15 cellular contexts compared by ENCODE assay signal in the genomic region with DNA sequence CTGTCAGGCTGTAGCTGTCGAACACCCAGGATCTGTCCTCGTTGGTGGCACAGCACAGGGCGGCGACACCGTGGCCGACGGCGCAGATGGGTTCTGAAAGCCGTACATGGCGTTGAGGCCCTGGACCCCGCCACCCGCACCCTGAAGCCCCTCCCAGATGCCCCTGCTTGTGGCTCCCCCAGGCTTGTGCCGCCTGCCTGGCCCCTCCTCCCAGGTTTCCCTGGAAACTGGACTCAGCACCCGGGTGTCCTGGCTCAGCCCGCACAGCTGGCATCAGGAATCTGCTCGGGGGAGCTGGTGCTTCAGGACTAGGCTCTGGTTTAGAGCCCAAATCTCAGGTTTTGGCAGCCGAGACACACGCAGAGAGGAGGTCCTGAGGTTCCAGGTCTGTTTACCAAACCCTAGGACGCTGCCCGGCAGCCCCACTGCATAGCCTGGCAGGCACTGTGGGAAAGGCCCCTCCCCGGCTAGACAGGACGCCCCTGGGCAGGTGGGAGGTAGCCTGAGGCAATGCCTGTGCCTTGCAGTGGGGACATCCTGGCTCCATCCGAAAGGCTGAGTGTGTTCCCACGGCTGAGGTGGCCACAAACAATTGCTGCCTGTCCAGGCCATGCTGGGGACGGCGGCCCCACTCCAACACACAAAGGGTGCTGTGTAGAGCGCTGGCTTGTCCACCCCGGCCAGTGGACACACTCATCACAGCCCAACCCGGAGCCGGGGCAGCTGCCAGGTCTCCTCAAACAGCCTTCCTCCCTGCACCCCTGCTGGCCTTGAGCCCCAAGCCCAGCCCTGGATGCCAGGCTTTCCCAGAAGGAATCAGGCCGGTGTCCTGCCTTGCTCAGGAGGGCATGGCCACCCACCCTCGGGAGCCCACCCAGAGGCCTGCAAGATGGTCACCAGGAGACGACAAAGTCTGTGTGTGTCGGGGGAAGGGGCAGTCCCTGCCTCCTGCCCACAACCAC. TPM values are rescaled to one million over a fixed set of nuclear protein-coding genes. Genes with fewer than 3 reads are reported as not detected.
DNase-seq lines count a peak whose midpoint lies in the region; ATAC-seq and TF ChIP-seq lines count a peak whose summit lies in the region.
"Had no signal": no experiment of that assay in that cellular context is flagged by ENCODE, and none has a peak within 500 bp of the region (broad histone marks: within the 10 kb centered on the region; RNA-seq: fewer than 3 reads in every experiment).

No MANE protein-coding gene starts in this region.

- peak overlapping the region; percentile 2; the same call in 1 of the 2 replicates for H3K27ac ChIP-seq in Panc1 (ENCODE audit: low read length)
- H3K27ac ChIP-seq: psoas muscle, vagina had no signal

- POLR2A ChIA-PET in Panc1 (lab: Charles Lee): no interaction called here

- CTCF ChIA-PET in Panc1 (lab: Charles Lee): no interaction called here

- no peak overlapping the region for H3K4me3 ChIP-seq in Panc1 (ENCODE audit: low read depth in 2 of 2, low read length in 2 of 2)
- H3K4me3 ChIP-seq: psoas muscle, vagina had no signal

- TF ChIP-seq CTCF in Panc1 (IDR thresholded peaks at IDR 0.05): no peak

- no TSS peak for BruUV-seq in Panc1 (replicated peaks; lab: Mats Ljungman, UMichigan)

- no peaks in the 10 kb centered on the region for H3K27me3 ChIP-seq in Panc1 (ENCODE audit: control insufficient read depth, insufficient read depth, low read length)
- H3K27me3 ChIP-seq: vagina had no signal

- H3K4me1 ChIP-seq in Panc1 (ENCODE audit: control insufficient read depth, insufficient read depth, low read length): peaks cover 29% of the 10 kb centered on the region

- no peak for DNase-seq in Panc1 (ENCODE audit: low read depth, low spot score)
- peak; percentile 81 to 97 (median 93) for DNase-seq in head of caudate nucleus
- peak; percentile 96 for DNase-seq in pons (ENCODE audit: low spot score)
- no peak for DNase-seq in activated gamma-delta T cell treated with Interleukin-2 at 50 U/mL for 16 hours
- no peak for DNase-seq in AG08395 (ENCODE audit: low spot score)
- no peak for DNase-seq in NCI-H1048 (lab: John Stamatoyannopoulos, UW)
- DNase-seq: activated CD4-positive, CD25-positive, alpha-beta regulatory T cell; activated naive CD8-positive, alpha-beta T cell treated with anti-CD3 and anti-CD28 coated beads for 36 hours; DMS79; MV-4-11; NCI-H2227 treated with DMSO at 0.1 percent for 48 hours; stimulated activated CD4-positive, alpha-beta T cell treated with anti-CD3 and anti-CD28 coated beads, Interleukin-2, amount 100 ng/mL, for 24 hours; SW 1271 had no signal

- in situ Hi-C loops in Panc1 (cut with HindIII; ENCODE audit: low pct_unique_long_range_greater_than_20kb, low sequenced_read_pairs): no loop called here

- intact Hi-C loops in Panc1 (cut with micrococcal nuclease; ENCODE audit: unreplicated experiment): no loop called here
- intact Hi-C loops in head of caudate nucleus (cut with DNase I): no loop called here

- ATAC-seq in Panc1: no peak
- ATAC-seq: psoas muscle had no signal

- H3K9me3 ChIP-seq in Panc1 (ENCODE audit: control insufficient read depth, insufficient read depth, low read depth, low read length): no peaks in the 10 kb centered on the region
- H3K9me3 ChIP-seq: psoas muscle, vagina had no signal

- H3K36me3 ChIP-seq in Panc1 (ENCODE audit: control insufficient read depth, insufficient read depth, low read length): peaks cover 4% of the 10 kb centered on the region; the same call in 1 of the 2 replicates

RNA-seq across cellular contexts. Expression of gene GATD1, which starts 4.6 kb away (rescaled TPM):
- 229 TPM for total RNA-seq in Panc1 (2021; ENCODE audit: unreplicated experiment)
- polyA plus RNA-seq in Panc1 (2012; ENCODE audit: insufficient read length): 200 TPM

RNA-seq across cellular contexts. Expression of gene CEND1, which starts 17.2 kb away (rescaled TPM):
- 15.9 TPM for total RNA-seq in Panc1 (2021; ENCODE audit: unreplicated experiment)
- polyA plus RNA-seq in Panc1 (2012; ENCODE audit: insufficient read length): 36.1 TPM

RNA-seq across cellular contexts. Expression of gene SLC25A22, which starts 25.4 kb away (rescaled TPM):
- 119 TPM for total RNA-seq in Panc1 (2021; ENCODE audit: unreplicated experiment)
- polyA plus RNA-seq in Panc1 (2012; ENCODE audit: insufficient read length): 120 TPM

RNA-seq across cellular contexts. Expression of gene TALDO1, which starts 25.4 kb away (rescaled TPM):
- total RNA-seq in Panc1 (2021; ENCODE audit: unreplicated experiment): 257 TPM
- polyA plus RNA-seq in Panc1 (2012; ENCODE audit: insufficient read length): 397 TPM

RNA-seq across cellular contexts. Expression of gene PIDD1, which starts 32.3 kb away (rescaled TPM):
- total RNA-seq in Panc1 (2021; ENCODE audit: unreplicated experiment): 75.9 TPM
- polyA plus RNA-seq in Panc1 (2012; ENCODE audit: insufficient read length): 86.9 TPM

Comparison
In these comparisons a context has a peak if more than half of its experiments do, and no peak if none do; other contexts are left out.
1. DNase-seq: peak in head of caudate nucleus (42 of 42) and pons (single experiment); none in Panc1 (single experiment), activated gamma-delta T cell treated with Interleukin-2 at 50 U/mL for 16 hours (single experiment), AG08395 (single experiment) and NCI-H1048 (single experiment).